In genomic region chr9:79341561-79341960, GRCh38 we compare ENCODE assay signal across 1 cellular context.
TF ChIP-seq lines count a peak whose summit lies in the region.

No MANE protein-coding gene starts in this region.

TF ChIP-seq in SK-N-SH, 30 proteins besides CTCF, POLR2A, EP300 and RAD21 (continued from another document):
- TF ChIP-seq RXRA (IDR thresholded peaks at IDR 0.05; ENCODE audit: borderline replicate concordance, low read depth): no peak
